ENCODE assay signal across 1 cellular context in genomic region chr17:19648475-19649406, GRCh38.
A peak's percentile ranks its signal among the peaks of the same experiment; 100 is the strongest.
TF ChIP-seq lines count a peak whose summit lies in the region.

TSS of gene ALDH3A2 (plus strand) at chr17:19648751. CDS start at chr17:19648972, 221 bp downstream.

TF ChIP-seq in HepG2, 621 proteins besides CTCF, POLR2A, EP300 and RAD21 (continued from another document and continues in another):
- TF ChIP-seq HIC2 (CRISPR knock-in tag; IDR thresholded peaks at IDR 0.05; ENCODE audit: low read depth) (peak; percentile 84), ZUFSP (CRISPR knock-in tag; IDR thresholded peaks at IDR 0.05; ENCODE audit: borderline replicate concordance) (no peak), ZNF24 (IDR thresholded peaks at IDR 0.05) (no peak), SOX5 (CRISPR knock-in tag; IDR thresholded peaks at IDR 0.05; ENCODE audit: borderline replicate concordance) (peak; percentile 68; the same call in 1 of the 2 replicates), ZNF782 (CRISPR knock-in tag; IDR thresholded peaks at IDR 0.05; ENCODE audit: borderline replicate concordance) (no peak; the same call in none of the 2 replicates), HMGA1 (CRISPR knock-in tag; conservative IDR thresholded peaks at IDR 0.05) (no peak), GMEB2 (CRISPR knock-in tag; IDR thresholded peaks at IDR 0.05; ENCODE audit: low read depth) (0 out of 2 replicates have a peak, but pooled peaks have one; percentile 19), TFDP1 (CRISPR knock-in tag; IDR thresholded peaks at IDR 0.05; ENCODE audit: borderline replicate concordance) (peak; percentile 93), ATAD3A (CRISPR knock-in tag; IDR thresholded peaks at IDR 0.05) (no peak), ZNF670 (CRISPR knock-in tag; IDR thresholded peaks at IDR 0.05; ENCODE audit: borderline replicate concordance) (peak; percentile 59; the same call in 1 of the 2 replicates), ATF4 (CRISPR knock-in tag; IDR thresholded peaks at IDR 0.05) (peak in 1 of 2 experiments; percentile 70; a peak in 1 of 4 replicates), ZNF841 (CRISPR knock-in tag; IDR thresholded peaks at IDR 0.05; ENCODE audit: borderline replicate concordance) (peak; percentile 72; the same call in 1 of the 2 replicates), MTF1 (CRISPR knock-in tag; IDR thresholded peaks at IDR 0.05) (no peak; the same call in 1 of the 2 replicates), PRDM10 (CRISPR knock-in tag; IDR thresholded peaks at IDR 0.05; ENCODE audit: low read depth) (peak; percentile 91), ELF4 (CRISPR knock-in tag; IDR thresholded peaks at IDR 0.05; ENCODE audit: borderline replicate concordance) (no peak), CC2D1A (CRISPR knock-in tag; IDR thresholded peaks at IDR 0.05) (no peak), TCF7 (IDR thresholded peaks at IDR 0.05; ENCODE audit: low read depth) (no peak; the same call in 1 of the 2 replicates), ELF1 (CRISPR knock-in tag; IDR thresholded peaks at IDR 0.05) (peak; percentile 60; the same call in 1 of the 2 replicates), FIP1L1 (IDR thresholded peaks at IDR 0.05; ENCODE audit: borderline replicate concordance, insufficient read depth, low read depth, low read length) (no peak), PPARG (CRISPR knock-in tag; conservative IDR thresholded peaks at IDR 0.05) (peak; percentile 79), ZSCAN12 (CRISPR knock-in tag; IDR thresholded peaks at IDR 0.05) (peak; percentile 67; the same call in 1 of the 2 replicates), KLF15 (CRISPR knock-in tag; IDR thresholded peaks at IDR 0.05; ENCODE audit: borderline replicate concordance) (peak; percentile 90; the same call in 1 of the 2 replicates), FOXP4 (CRISPR knock-in tag; IDR thresholded peaks at IDR 0.05) (peak; percentile 87), ZNF510 (CRISPR knock-in tag; IDR thresholded peaks at IDR 0.05; ENCODE audit: low read depth) (peak; percentile 71; the same call in 1 of the 2 replicates), SMYD3 (CRISPR knock-in tag; IDR thresholded peaks at IDR 0.05) (no peak; the same call in 1 of the 2 replicates), NBN (conservative IDR thresholded peaks at IDR 0.05) (no peak), KDM4B (CRISPR knock-in tag; IDR thresholded peaks at IDR 0.05) (peak; percentile 91; the same call in 1 of the 2 replicates), ASH2L (IDR thresholded peaks at IDR 0.05; ENCODE audit: insufficient read length, low read depth, low read length) (peak; percentile 92), ZFP1 (CRISPR knock-in tag; IDR thresholded peaks at IDR 0.05) (peak; percentile 86), TSC22D2 (CRISPR knock-in tag; IDR thresholded peaks at IDR 0.05; ENCODE audit: borderline replicate concordance) (peak; percentile 94; the same call in 1 of the 2 replicates), MAFK (conservative IDR thresholded peaks at IDR 0.05 in 1 of 2, IDR thresholded peaks at IDR 0.05 in 1 of 2; ENCODE audit: low read length in 2 of 2) (no peak), SSRP1 (CRISPR knock-in tag; IDR thresholded peaks at IDR 0.05) (no peak), ZC3H4 (CRISPR knock-in tag; IDR thresholded peaks at IDR 0.05; ENCODE audit: borderline replicate concordance) (no peak), YEATS2 (CRISPR knock-in tag; IDR thresholded peaks at IDR 0.05; ENCODE audit: borderline replicate concordance) (peak; percentile 87), ZNF577 (CRISPR knock-in tag; IDR thresholded peaks at IDR 0.05; ENCODE audit: borderline replicate concordance, low read depth) (peak; percentile 37; the same call in 1 of the 2 replicates), DBP (CRISPR knock-in tag; IDR thresholded peaks at IDR 0.05; ENCODE audit: not compliant biosample characterization) (peak; percentile 91), ZNF724P (CRISPR knock-in tag; IDR thresholded peaks at IDR 0.05; ENCODE audit: borderline replicate concordance) (peak; percentile 93; the same call in 1 of the 2 replicates), DR1 (CRISPR knock-in tag; IDR thresholded peaks at IDR 0.05) (peak; percentile 90), CENPT (CRISPR knock-in tag; IDR thresholded peaks at IDR 0.05; ENCODE audit: low read depth) (no peak), CBX1 (IDR thresholded peaks at IDR 0.05; ENCODE audit: low read depth) (peak; percentile 96), ESRRA (CRISPR knock-in tag; IDR thresholded peaks at IDR 0.05; ENCODE audit: low read depth) (peak; percentile 94), FUBP1 (CRISPR knock-in tag; IDR thresholded peaks at IDR 0.05; ENCODE audit: borderline replicate concordance) (no peak), ZNF607 (CRISPR knock-in tag; IDR thresholded peaks at IDR 0.05; ENCODE audit: borderline replicate concordance) (peak; percentile 90), POLR2G (IDR thresholded peaks at IDR 0.05; ENCODE audit: low read depth, low read length) (peak; percentile 86)
